Comparison of ENCODE assay signal across 9 cellular contexts in the genomic region with DNA sequence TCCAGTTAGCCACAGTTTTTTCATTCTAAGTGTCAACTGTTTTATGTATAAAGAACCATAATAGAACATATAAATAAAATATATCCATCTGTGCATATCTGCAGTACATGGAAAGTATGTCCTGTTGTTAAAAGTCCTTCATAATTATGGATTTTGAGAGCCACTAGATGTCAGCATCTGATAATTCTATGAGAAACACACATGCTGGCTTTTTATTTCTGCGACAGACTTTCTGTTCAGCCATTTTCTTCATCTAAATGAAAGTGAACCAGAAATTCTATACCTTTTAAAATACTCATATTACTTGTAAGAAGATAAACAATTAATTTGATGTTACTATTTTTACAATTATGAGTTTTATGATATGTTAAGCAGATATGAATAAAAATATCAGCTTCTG.
A peak's percentile ranks its signal among the peaks of the same experiment; 100 is the strongest.
DNase-seq lines count a peak whose midpoint lies in the region; ATAC-seq, FAIRE-seq and TF ChIP-seq lines count a peak whose summit lies in the region.
"Had no signal": no experiment of that assay in that cellular context is flagged by ENCODE, and none has a peak within 500 bp of the region (broad histone marks: within the 10 kb centered on the region; RNA-seq: fewer than 3 reads in every experiment).

No MANE protein-coding gene starts in this region.

- peak; percentile 56 for TF ChIP-seq CTCF in MCF 10A (IDR thresholded peaks at IDR 0.05; ENCODE audit: unreplicated experiment)
- TF ChIP-seq CTCF in breast epithelium (IDR thresholded peaks at IDR 0.05), result no peak
- TF ChIP-seq CTCF in fibroblast of the aortic adventitia (IDR thresholded peaks at IDR 0.05; ENCODE audit: insufficient read depth, low read length), result no peak
- TF ChIP-seq CTCF in testis (IDR thresholded peaks at IDR 0.05), result no peak
- TF ChIP-seq CTCF in progenitor cell of endocrine pancreas (IDR thresholded peaks at IDR 0.05; ENCODE audit: unreplicated experiment), result no peak

- H3K4me1 ChIP-seq in breast epithelium (no peaks in the 10 kb centered on the region), testis (no peaks in the 10 kb centered on the region)
- H3K4me1 ChIP-seq: BLaER1 treated with 17β-estradiol and CSF1 and Interleukin-3, amounts not matched to agents 10 nM and 100 nM had no signal

- no peak for ATAC-seq in GM21367 (IDR thresholded peaks at IDR 0.05; ENCODE audit: unreplicated experiment)

- H3K4me3 ChIP-seq in breast epithelium (no peak overlapping the region), fibroblast of the aortic adventitia (ENCODE audit: low read depth, low read length) (no peak overlapping the region), testis (no peak overlapping the region)
- H3K4me3 ChIP-seq: BLaER1 treated with 17β-estradiol and CSF1 and Interleukin-3, amounts not matched to agents 10 nM and 100 nM had no signal

- no peaks in the 10 kb centered on the region for H3K27me3 Mint-ChIP-seq in MCF 10A (ENCODE audit: insufficient read depth, unreplicated experiment)
- no peaks in the 10 kb centered on the region for H3K27me3 Mint-ChIP-seq in progenitor cell of endocrine pancreas

- no peaks in the 10 kb centered on the region for H3K9me3 Mint-ChIP-seq in MCF 10A (ENCODE audit: unreplicated experiment)
- H3K9me3 Mint-ChIP-seq in progenitor cell of endocrine pancreas (ENCODE audit: low read depth), result no peaks in the 10 kb centered on the region

- POLR2A ChIA-PET in MCF 10A (lab: Yijun Ruan, JAX), result no interaction called here

- H3K27me3 ChIP-seq in breast epithelium (no peaks in the 10 kb centered on the region), testis (no peaks in the 10 kb centered on the region)
- H3K27me3 ChIP-seq: BLaER1 treated with 17β-estradiol and CSF1 and Interleukin-3, amounts not matched to agents 10 nM and 100 nM had no signal

- intact Hi-C loops in MCF 10A (cut with micrococcal nuclease), result loop anchor here (1.0 to 10.0 kb wide), 5 partner anchors 332 to 781 kb away; no protein-coding TSS in a partner anchor
- intact Hi-C loops in breast epithelium (cut with DNase I; ENCODE audit: low total_unique reads), result no loop called here
- intact Hi-C loops in testis (cut with DNase I; ENCODE audit: low total_unique reads), result no loop called here

- H3K27ac Mint-ChIP-seq in MCF 10A (ENCODE audit: low read depth, unreplicated experiment) (no peak overlapping the region), progenitor cell of endocrine pancreas (no peak overlapping the region)

- FAIRE-seq in urothelium cell line (lab: Jason Lieb, UNC), result no peak

- BruUV-seq in MCF 10A (replicated peaks; lab: Mats Ljungman, UMichigan), result no TSS peak

- no peaks in the 10 kb centered on the region for H3K36me3 Mint-ChIP-seq in MCF 10A (ENCODE audit: insufficient read depth, unreplicated experiment)
- no peaks in the 10 kb centered on the region for H3K36me3 Mint-ChIP-seq in progenitor cell of endocrine pancreas (ENCODE audit: insufficient read depth)

- H3K4me1 Mint-ChIP-seq in MCF 10A (ENCODE audit: insufficient read depth, unreplicated experiment) (peaks cover 5% of the 10 kb centered on the region), progenitor cell of endocrine pancreas (ENCODE audit: low read depth) (no peaks in the 10 kb centered on the region)

- TF ChIP-seq POLR2A in breast epithelium (IDR thresholded peaks at IDR 0.05) (no peak), testis (IDR thresholded peaks at IDR 0.05) (no peak)

- CTCF ChIA-PET in MCF 10A (lab: Yijun Ruan, JAX), result interaction anchor here (0.7 to 5.0 kb wide), 5 partner anchors 9 to 494 kb away, joined by 3 to 64 read pairs (median 4); no protein-coding TSS in a partner anchor

- 61 to 65% methylated on average over 1 of the region's 1 CpG for WGBS in testis, 2 donors

- no peaks in the 10 kb centered on the region for H3K36me3 ChIP-seq in breast epithelium
- no peaks in the 10 kb centered on the region for H3K36me3 ChIP-seq in testis (ENCODE audit: low read depth, missing control alignments)
- H3K36me3 ChIP-seq: BLaER1 treated with 17β-estradiol and CSF1 and Interleukin-3, amounts not matched to agents 10 nM and 100 nM had no signal

- H3K27ac ChIP-seq in breast epithelium, result no peak overlapping the region
- no peak overlapping the region for H3K27ac ChIP-seq in testis
- H3K27ac ChIP-seq: BLaER1 treated with 17β-estradiol and CSF1 and Interleukin-3, amounts not matched to agents 10 nM and 100 nM had no signal

- no peak overlapping the region for H3K4me3 Mint-ChIP-seq in MCF 10A (ENCODE audit: unreplicated experiment)
- no peak overlapping the region for H3K4me3 Mint-ChIP-seq in progenitor cell of endocrine pancreas (ENCODE audit: low read depth)

- peak; percentile 55 for DNase-seq in MCF 10A (ENCODE audit: unreplicated experiment)
- DNase-seq in breast epithelium (ENCODE audit: low spot score in 2 of 2), result no peak
- DNase-seq in OCI-M1 (lab: John Stamatoyannopoulos, UW), result peak; percentile 71
- peak; percentile 27 for DNase-seq in fibroblast of the aortic adventitia (ENCODE audit: low read depth)
- peak; percentile 16 for DNase-seq in urothelium cell line (ENCODE audit: low spot score)
- no peak for DNase-seq in testis
- no peak for DNase-seq in progenitor cell of endocrine pancreas (ENCODE audit: low spot score, unreplicated experiment)

- H3K9me3 ChIP-seq in breast epithelium, result no peaks in the 10 kb centered on the region
- H3K9me3 ChIP-seq in testis, result no peaks in the 10 kb centered on the region
- H3K9me3 ChIP-seq: BLaER1 treated with 17β-estradiol and CSF1 and Interleukin-3, amounts not matched to agents 10 nM and 100 nM had no signal

Comparison
In these comparisons a context has a peak if more than half of its experiments do, and no peak if none do; other contexts are left out.
1. DNase-seq: peak in MCF 10A (single experiment), OCI-M1 (single experiment), fibroblast of the aortic adventitia (single experiment) and urothelium cell line (single experiment); none in breast epithelium (0 of 2), testis (single experiment) and progenitor cell of endocrine pancreas (single experiment).